ENCODE assay signal across 1 cellular context in the genomic region with DNA sequence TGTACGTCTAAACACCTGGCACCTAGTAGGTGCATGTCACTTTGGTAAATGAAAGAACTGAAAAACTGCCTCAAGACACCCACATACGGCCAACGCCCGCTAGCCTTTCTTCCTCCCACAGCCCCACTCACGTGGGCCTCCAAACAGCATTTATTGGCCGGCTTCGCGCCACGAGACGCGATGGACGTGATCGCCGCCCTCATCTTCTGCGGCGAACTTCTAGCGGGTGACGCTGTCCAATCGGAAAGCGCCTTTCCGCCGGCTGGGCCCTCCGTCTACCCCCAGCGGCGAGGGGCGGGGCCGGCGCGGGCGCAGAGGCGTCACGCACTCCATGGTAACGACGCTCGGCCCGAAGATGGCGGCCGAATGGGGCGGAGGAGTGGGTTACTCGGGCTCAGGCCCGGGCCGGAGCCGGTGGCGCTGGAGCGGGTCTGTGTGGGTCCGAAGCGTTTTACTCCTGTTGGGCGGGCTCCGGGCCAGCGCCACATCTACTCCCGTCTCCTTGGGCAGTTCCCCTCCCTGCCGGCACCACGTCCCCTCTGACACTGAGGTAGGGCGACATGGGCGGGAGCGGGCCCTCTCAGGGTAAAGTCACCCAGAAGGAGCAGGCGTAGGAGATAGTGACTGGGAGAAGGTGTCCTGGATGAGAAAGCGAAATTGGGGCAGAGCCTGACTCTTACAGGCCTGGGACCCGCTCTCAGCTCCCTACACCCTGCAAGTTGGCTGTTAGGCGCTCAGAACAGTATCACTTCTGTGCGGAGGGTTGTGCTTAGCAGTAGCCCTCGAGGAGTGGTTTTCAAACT.
TF ChIP-seq lines count a peak whose summit lies in the region.

TSS of gene LMLN (plus strand) at position 327 of the 803 bp plus-strand sequence. CDS start at position 356, 29 bp downstream.

TF ChIP-seq in HepG2, 621 proteins besides CTCF, POLR2A, EP300 and RAD21 (continued from another document and continues in another):
- TF ChIP-seq DZIP1 (CRISPR knock-in tag; IDR thresholded peaks at IDR 0.05) = peak; percentile 60; the same call in 1 of the 2 replicates
- TF ChIP-seq ZNF558 (CRISPR knock-in tag; IDR thresholded peaks at IDR 0.05; ENCODE audit: borderline replicate concordance) = no peak
- TF ChIP-seq DNMT3B (CRISPR knock-in tag; conservative IDR thresholded peaks at IDR 0.05) = no peak
- TF ChIP-seq ZNF564 (CRISPR knock-in tag; IDR thresholded peaks at IDR 0.05) = no peak
- peak; percentile 65; the same call in 1 of the 2 replicates for TF ChIP-seq BORCS8-MEF2B (CRISPR knock-in tag; IDR thresholded peaks at IDR 0.05)
- TF ChIP-seq POLR2AphosphoS2 (IDR thresholded peaks at IDR 0.05; ENCODE audit: low read depth, low read length) = no peak
- no peak for TF ChIP-seq TP53 (CRISPR knock-in tag; conservative IDR thresholded peaks at IDR 0.05)
- TF ChIP-seq CSRNP2 (CRISPR knock-in tag; conservative IDR thresholded peaks at IDR 0.05; ENCODE audit: low read depth) = no peak
- no peak for TF ChIP-seq TARDBP (CRISPR knock-in tag; IDR thresholded peaks at IDR 0.05)
- no peak for TF ChIP-seq ZC3H13 (CRISPR knock-in tag; IDR thresholded peaks at IDR 0.05)
- no peak for TF ChIP-seq ARID2 (CRISPR knock-in tag; IDR thresholded peaks at IDR 0.05; ENCODE audit: borderline replicate concordance)
- TF ChIP-seq USF2 (IDR thresholded peaks at IDR 0.05; ENCODE audit: low read depth, low read length) = peak; percentile 92
- peak; percentile 82 for TF ChIP-seq USF2 (CRISPR knock-in tag; IDR thresholded peaks at IDR 0.05; ENCODE audit: borderline replicate concordance)
- TF ChIP-seq ZNF589 (CRISPR knock-in tag; conservative IDR thresholded peaks at IDR 0.05) = no peak
- TF ChIP-seq, protein P1, sequence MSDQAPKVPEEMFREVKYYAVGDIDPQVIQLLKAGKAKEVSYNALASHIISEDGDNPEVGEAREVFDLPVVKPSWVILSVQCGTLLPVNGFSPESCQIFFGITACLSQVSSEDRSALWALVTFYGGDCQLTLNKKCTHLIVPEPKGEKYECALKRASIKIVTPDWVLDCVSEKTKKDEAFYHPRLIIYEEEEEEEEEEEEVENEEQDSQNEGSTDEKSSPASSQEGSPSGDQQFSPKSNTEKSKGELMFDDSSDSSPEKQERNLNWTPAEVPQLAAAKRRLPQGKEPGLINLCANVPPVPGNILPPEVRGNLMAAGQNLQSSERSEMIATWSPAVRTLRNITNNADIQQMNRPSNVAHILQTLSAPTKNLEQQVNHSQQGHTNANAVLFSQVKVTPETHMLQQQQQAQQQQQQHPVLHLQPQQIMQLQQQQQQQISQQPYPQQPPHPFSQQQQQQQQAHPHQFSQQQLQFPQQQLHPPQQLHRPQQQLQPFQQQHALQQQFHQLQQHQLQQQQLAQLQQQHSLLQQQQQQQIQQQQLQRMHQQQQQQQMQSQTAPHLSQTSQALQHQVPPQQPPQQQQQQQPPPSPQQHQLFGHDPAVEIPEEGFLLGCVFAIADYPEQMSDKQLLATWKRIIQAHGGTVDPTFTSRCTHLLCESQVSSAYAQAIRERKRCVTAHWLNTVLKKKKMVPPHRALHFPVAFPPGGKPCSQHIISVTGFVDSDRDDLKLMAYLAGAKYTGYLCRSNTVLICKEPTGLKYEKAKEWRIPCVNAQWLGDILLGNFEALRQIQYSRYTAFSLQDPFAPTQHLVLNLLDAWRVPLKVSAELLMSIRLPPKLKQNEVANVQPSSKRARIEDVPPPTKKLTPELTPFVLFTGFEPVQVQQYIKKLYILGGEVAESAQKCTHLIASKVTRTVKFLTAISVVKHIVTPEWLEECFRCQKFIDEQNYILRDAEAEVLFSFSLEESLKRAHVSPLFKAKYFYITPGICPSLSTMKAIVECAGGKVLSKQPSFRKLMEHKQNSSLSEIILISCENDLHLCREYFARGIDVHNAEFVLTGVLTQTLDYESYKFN (CRISPR knock-in tag; conservative IDR thresholded peaks at IDR 0.05) = peak; percentile 15; the same call in 1 of the 2 replicates
- no peak for TF ChIP-seq ZNF326 (CRISPR knock-in tag; IDR thresholded peaks at IDR 0.05; ENCODE audit: borderline replicate concordance)
- TF ChIP-seq RAD51 (IDR thresholded peaks at IDR 0.05; ENCODE audit: borderline replicate concordance) = peak; percentile 86
- no peak for TF ChIP-seq ZNF790 (CRISPR knock-in tag; IDR thresholded peaks at IDR 0.05; ENCODE audit: borderline replicate concordance)
- no peak for TF ChIP-seq EEA1 (CRISPR knock-in tag; IDR thresholded peaks at IDR 0.05; ENCODE audit: borderline replicate concordance)
- TF ChIP-seq ZNF777 (CRISPR knock-in tag; IDR thresholded peaks at IDR 0.05) = 0 out of 2 replicates have a peak, but pooled peaks have one; percentile 37
- TF ChIP-seq, protein P2, sequence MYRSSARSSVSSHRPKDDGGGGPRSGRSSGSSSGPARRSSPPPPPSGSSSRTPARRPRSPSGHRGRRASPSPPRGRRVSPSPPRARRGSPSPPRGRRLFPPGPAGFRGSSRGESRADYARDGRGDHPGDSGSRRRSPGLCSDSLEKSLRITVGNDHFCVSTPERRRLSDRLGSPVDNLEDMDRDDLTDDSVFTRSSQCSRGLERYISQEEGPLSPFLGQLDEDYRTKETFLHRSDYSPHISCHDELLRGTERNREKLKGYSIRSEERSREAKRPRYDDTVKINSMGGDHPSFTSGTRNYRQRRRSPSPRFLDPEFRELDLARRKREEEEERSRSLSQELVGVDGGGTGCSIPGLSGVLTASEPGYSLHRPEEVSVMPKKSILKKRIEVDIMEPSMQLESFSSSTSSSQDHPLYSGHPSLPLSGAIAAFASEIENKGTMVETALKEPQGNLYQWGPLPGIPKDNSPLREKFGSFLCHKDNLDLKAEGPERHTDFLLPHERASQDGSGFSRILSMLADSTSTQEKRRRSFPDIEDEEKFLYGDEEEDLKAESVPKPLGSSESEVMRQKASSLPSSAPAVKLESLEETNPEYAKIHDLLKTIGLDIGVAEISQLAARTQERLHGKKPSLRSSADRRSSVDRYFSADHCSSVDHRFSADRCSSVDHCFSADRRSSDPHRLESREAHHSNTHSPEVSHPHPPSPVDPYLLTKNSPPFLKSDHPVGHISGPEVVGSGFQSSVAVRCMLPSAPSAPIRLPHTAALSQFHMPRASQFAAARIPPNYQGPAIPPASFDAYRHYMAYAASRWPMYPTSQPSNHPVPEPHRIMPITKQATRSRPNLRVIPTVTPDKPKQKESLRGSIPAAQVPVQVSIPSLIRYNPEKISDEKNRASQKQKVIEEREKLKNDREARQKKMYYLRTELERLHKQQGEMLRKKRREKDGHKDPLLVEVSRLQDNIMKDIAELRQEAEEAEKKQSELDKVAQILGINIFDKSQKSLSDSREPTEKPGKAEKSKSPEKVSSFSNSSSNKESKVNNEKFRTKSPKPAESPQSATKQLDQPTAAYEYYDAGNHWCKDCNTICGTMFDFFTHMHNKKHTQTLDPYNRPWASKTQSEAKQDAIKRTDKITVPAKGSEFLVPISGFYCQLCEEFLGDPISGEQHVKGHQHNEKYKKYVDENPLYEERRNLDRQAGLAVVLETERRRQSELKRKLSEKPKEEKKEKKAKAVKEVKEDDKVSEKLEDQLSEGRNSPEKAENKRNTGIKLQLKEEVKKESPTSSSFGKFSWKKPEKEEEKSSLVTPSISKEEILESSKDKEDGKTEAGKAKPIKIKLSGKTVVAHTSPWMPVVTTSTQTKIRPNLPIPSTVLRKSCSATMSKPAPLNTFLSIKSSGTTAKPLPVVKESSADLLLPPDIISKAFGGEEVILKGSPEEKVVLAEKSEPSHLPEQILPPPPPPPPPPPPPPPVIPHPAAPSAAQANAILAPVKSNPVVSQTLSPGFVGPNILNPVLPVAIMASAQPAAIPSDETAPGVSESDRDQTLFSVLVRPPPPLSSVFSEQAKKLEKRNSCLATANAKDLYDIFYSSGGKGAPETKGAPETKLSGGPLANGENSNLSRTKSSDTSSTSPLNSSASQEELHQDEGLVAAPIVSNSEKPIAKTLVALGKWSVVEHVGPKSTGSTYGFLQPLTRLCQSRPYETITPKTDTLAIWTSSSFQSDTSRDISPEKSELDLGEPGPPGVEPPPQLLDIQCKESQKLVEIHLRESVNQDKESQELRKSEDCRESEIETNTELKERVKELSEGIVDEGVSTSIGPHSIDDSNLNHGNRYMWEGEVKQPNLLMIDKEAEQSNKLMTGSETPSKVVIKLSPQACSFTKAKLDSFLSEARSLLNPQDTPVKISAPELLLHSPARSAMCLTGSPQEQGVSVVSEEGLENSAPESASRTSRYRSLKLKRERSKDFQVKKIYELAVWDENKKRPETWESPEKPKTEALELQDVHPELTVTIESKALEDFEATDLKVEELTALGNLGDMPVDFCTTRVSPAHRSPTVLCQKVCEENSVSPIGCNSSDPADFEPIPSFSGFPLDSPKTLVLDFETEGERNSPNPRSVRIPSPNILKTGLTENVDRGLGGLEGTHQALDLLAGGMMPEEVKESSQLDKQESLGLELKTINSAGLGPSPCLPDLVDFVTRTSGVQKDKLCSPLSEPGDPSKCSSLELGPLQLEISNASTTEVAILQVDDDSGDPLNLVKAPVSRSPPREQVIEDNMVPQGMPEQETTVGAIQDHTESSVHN (CRISPR knock-in tag; IDR thresholded peaks at IDR 0.05) = no peak
- peak; percentile 77; the same call in 1 of the 2 replicates for TF ChIP-seq ZNF501 (CRISPR knock-in tag; IDR thresholded peaks at IDR 0.05)
- peak; percentile 60 for TF ChIP-seq TEAD3 (CRISPR knock-in tag; optimal IDR thresholded peaks at IDR 0.05; ENCODE audit: borderline replicate concordance)
- peak; percentile 85 for TF ChIP-seq SP5 (CRISPR knock-in tag; IDR thresholded peaks at IDR 0.05; ENCODE audit: borderline replicate concordance, low read depth)
- peak in 1 of 2 experiments; percentile 85; a peak in 2 of 4 replicates for TF ChIP-seq KLF16 (CRISPR knock-in tag; IDR thresholded peaks at IDR 0.05)
- no peak for TF ChIP-seq ZNF160 (CRISPR knock-in tag; IDR thresholded peaks at IDR 0.05)
- no peak; the same call in 1 of the 2 replicates for TF ChIP-seq HIVEP1 (CRISPR knock-in tag; IDR thresholded peaks at IDR 0.05)
- TF ChIP-seq ZBTB25 (CRISPR knock-in tag; IDR thresholded peaks at IDR 0.05) = no peak
- no peak for TF ChIP-seq ZSCAN29 (CRISPR knock-in tag; conservative IDR thresholded peaks at IDR 0.05)
- TF ChIP-seq, protein P3, sequence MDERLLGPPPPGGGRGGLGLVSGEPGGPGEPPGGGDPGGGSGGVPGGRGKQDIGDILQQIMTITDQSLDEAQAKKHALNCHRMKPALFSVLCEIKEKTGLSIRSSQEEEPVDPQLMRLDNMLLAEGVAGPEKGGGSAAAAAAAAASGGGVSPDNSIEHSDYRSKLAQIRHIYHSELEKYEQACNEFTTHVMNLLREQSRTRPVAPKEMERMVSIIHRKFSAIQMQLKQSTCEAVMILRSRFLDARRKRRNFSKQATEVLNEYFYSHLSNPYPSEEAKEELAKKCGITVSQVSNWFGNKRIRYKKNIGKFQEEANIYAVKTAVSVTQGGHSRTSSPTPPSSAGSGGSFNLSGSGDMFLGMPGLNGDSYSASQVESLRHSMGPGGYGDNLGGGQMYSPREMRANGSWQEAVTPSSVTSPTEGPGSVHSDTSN (CRISPR knock-in tag; IDR thresholded peaks at IDR 0.05) = no peak
- no peak for TF ChIP-seq JUN (CRISPR knock-in tag; IDR thresholded peaks at IDR 0.05)
- no peak for TF ChIP-seq ZNF292 (CRISPR knock-in tag; IDR thresholded peaks at IDR 0.05; ENCODE audit: borderline replicate concordance, low read depth)
- no peak for TF ChIP-seq ZNF629 (CRISPR knock-in tag; conservative IDR thresholded peaks at IDR 0.05)
